In the genomic region with DNA sequence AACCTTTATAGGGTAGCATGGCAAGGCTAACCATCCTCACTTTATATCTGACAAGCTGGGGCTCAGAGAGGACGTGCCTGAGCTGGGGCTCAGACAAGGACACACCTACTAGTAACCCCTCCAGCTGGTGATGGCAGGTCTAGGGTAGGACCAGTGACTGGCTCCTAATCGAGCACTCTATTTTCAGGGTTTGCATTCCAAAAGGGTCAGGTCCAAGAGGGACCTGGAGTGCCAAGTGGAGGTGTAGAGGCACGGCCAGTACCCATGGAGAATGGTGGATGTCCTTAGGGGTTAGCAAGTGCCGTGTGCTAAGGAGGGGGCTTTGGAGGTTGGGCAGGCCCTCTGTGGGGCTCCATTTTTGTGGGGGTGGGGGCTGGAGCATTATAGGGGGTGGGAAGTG, we compare ENCODE assay signal across 24 cellular contexts. TPM values are rescaled to one million over a fixed set of nuclear protein-coding genes. Genes with fewer than 3 reads are reported as not detected.
DNase-seq lines count a peak whose midpoint lies in the region; ATAC-seq and TF ChIP-seq lines count a peak whose summit lies in the region.
"Had no signal": no experiment of that assay in that cellular context is flagged by ENCODE, and none has a peak within 500 bp of the region (broad histone marks: within the 10 kb centered on the region; RNA-seq: fewer than 3 reads in every experiment).

No MANE protein-coding gene starts in this region.

- no peak for ATAC-seq in thoracic aorta (ENCODE audit: insufficient number of reproducible peaks, low FRiP score, low read depth)
- ATAC-seq in HG03565 (IDR thresholded peaks at IDR 0.05; ENCODE audit: unreplicated experiment) = no peak
- ATAC-seq: mucosa of descending colon had no signal

- no peaks in the 10 kb centered on the region for H3K36me3 ChIP-seq in HUES64 (ENCODE audit: insufficient read depth, low read length)
- no peaks in the 10 kb centered on the region for H3K36me3 ChIP-seq in esophagus squamous epithelium
- H3K36me3 ChIP-seq in thoracic aorta = no peaks in the 10 kb centered on the region
- H3K36me3 ChIP-seq: breast epithelium had no signal

- H3K9me3 Mint-ChIP-seq in nephron = peaks cover 4% of the 10 kb centered on the region
- H3K9me3 Mint-ChIP-seq: CD4-positive, alpha-beta T cell; dendritic cell treated with granulocyte-macrophage colony-stimulating factor and Interleukin-4, amounts not matched to agents 40 ng/mL and 50 ng/mL, for 4 days had no signal

- WGBS in HUES64 = 84% methylated on average over 4 of the region's 4 CpGs
- 71% methylated on average over 4 of the region's 4 CpGs; no CpG with 5 or more reads in 1 of the 2 donors for WGBS in esophagus squamous epithelium, 2 donors

- no peak for DNase-seq in esophagus squamous epithelium (lab: John Stamatoyannopoulos, UW)
- DNase-seq in thoracic aorta (ENCODE audit: low spot score) = no peak
- no peak for DNase-seq in DMS 273 treated with DMSO at 0.1 percent for 48 hours (lab: John Stamatoyannopoulos, UW)
- no peak for DNase-seq in midbrain (lab: John Stamatoyannopoulos, UW)
- DNase-seq in NCI-H1436 (lab: John Stamatoyannopoulos, UW) = no peak
- DNase-seq: activated CD4-positive, alpha-beta memory T cell treated with anti-CD3 and anti-CD28 coated beads for 36 hours; activated CD4-positive, CD25-positive, alpha-beta regulatory T cell; activated gamma-delta T cell; CD4-positive, alpha-beta T cell; DMS153; GF-D8; H7; mucosa of descending colon; NCI-H1436 treated with DMSO at 0.1 percent for 48 hours; NCI-H2171 treated with DMSO at 0.1 percent for 48 hours; NCI-H69; stimulated activated CD8-positive, alpha-beta memory T cell treated with anti-CD3 and anti-CD28 coated beads, Interleukin-4, amount 100 ng/mL, for 48 hours had no signal

- H3K27ac ChIP-seq in HUES64 (ENCODE audit: low read depth, low read length) (peak overlapping the region; percentile 39; the same call in 1 of the 2 replicates), esophagus squamous epithelium (peak overlapping the region; percentile 21 to 87 (median 85)), thoracic aorta (peak overlapping the region; percentile 65 to 80)
- H3K27ac ChIP-seq: breast epithelium, HL-60 had no signal

- H3K9me3 ChIP-seq in HUES64 (ENCODE audit: insufficient read depth, low read depth, low read length) = peaks cover 6% of the 10 kb centered on the region; the same call in 1 of the 2 replicates
- peaks cover 0 to 12% (median 8%) of the 10 kb centered on the region in 3 donors for H3K9me3 ChIP-seq in esophagus squamous epithelium
- H3K9me3 ChIP-seq in thoracic aorta = peaks cover 2% of the 10 kb centered on the region
- H3K9me3 ChIP-seq: breast epithelium, mucosa of descending colon had no signal

- H3K36me3 Mint-ChIP-seq in nephron (ENCODE audit: low read depth) = no peaks in the 10 kb centered on the region
- H3K36me3 Mint-ChIP-seq: activated CD4-positive, alpha-beta memory T cell treated with anti-CD3 and anti-CD28 coated beads for 36 hours had no signal

- no peak overlapping the region for H3K9ac ChIP-seq in HUES64 (ENCODE audit: low read depth, low read length)

- peaks cover 14% of the 10 kb centered on the region for H3K4me1 ChIP-seq in HUES64 (ENCODE audit: insufficient read depth, low read length)
- peaks cover 0 to 24% (median 0%) of the 10 kb centered on the region in 3 donors for H3K4me1 ChIP-seq in esophagus squamous epithelium
- H3K4me1 ChIP-seq in thoracic aorta (ENCODE audit: control insufficient read depth in 1 of 2, low read depth in 2 of 2) = peaks cover 18 to 42% of the 10 kb centered on the region in 2 donors
- H3K4me1 ChIP-seq: breast epithelium had no signal

- H3K27ac Mint-ChIP-seq in nephron = peak overlapping the region; percentile 81 to 94 (median 90)
- H3K27ac Mint-ChIP-seq: activated CD4-positive, alpha-beta memory T cell treated with anti-CD3 and anti-CD28 coated beads for 36 hours; CD4-positive, alpha-beta T cell; dendritic cell treated with granulocyte-macrophage colony-stimulating factor and Interleukin-4, amounts not matched to agents 40 ng/mL and 50 ng/mL, for 4 days had no signal

- peak overlapping the region in 2 of 3 experiments; percentile 34 to 45 for H3K4me3 Mint-ChIP-seq in nephron
- H3K4me3 Mint-ChIP-seq: activated CD4-positive, alpha-beta memory T cell treated with anti-CD3 and anti-CD28 coated beads for 36 hours; CD4-positive, alpha-beta T cell; dendritic cell treated with granulocyte-macrophage colony-stimulating factor and Interleukin-4, amounts not matched to agents 40 ng/mL and 50 ng/mL, for 4 days had no signal

- peaks cover 56% of the 10 kb centered on the region for H3K4me1 Mint-ChIP-seq in nephron

- TF ChIP-seq CTCF in esophagus squamous epithelium (IDR thresholded peaks at IDR 0.05) = no peak
- no peak for TF ChIP-seq CTCF in nephron (IDR thresholded peaks at IDR 0.05; ENCODE audit: unreplicated experiment in 3 of 3)
- no peak for TF ChIP-seq CTCF in thoracic aorta (IDR thresholded peaks at IDR 0.05)

- intact Hi-C loops in esophagus squamous epithelium (cut with DNase I) = no loop called here

- H3K27me3 Mint-ChIP-seq in nephron (ENCODE audit: low read depth) = no peaks in the 10 kb centered on the region

- TF ChIP-seq POLR2A in esophagus squamous epithelium (IDR thresholded peaks at IDR 0.05) = no peak

- H3K27me3 ChIP-seq in HUES64 (ENCODE audit: insufficient read depth, low read length) (peaks cover 16% of the 10 kb centered on the region), esophagus squamous epithelium (peaks cover 0 to 59% (median 5%) of the 10 kb centered on the region in 4 donors), thoracic aorta (replicated peaks; ENCODE audit: insufficient read depth) (no peaks in the 10 kb centered on the region)

- no peak overlapping the region for H3K4me3 ChIP-seq in HUES64 (ENCODE audit: low read length)
- H3K4me3 ChIP-seq in esophagus squamous epithelium = no peak overlapping the region
- H3K4me3 ChIP-seq in thoracic aorta = no peak overlapping the region
- H3K4me3 ChIP-seq: breast epithelium, hepatocyte, mucosa of descending colon had no signal

RNA-seq across cellular contexts. Expression of a gene that starts 1.2 kb away (rescaled TPM):
- 2.4 TPM for polyA plus RNA-seq in HUES64 (2013, experiment 1 of 2)
- 4.6 TPM for polyA plus RNA-seq in HUES64 (2013, experiment 2 of 2)
- 1,000 to 10,000 TPM in 1 of 4 donors, 100 to 1,000 TPM in 3; 120 to 2,698 (median 303) TPM for total RNA-seq in esophagus squamous epithelium
- total RNA-seq in thoracic aorta = 100 to 1,000 TPM; 146 to 302 TPM
- total RNA-seq: activated CD4-positive, alpha-beta memory T cell treated with anti-CD3 and anti-CD28 coated beads for 36 hours; CD4-positive, alpha-beta T cell had no signal

RNA-seq across cellular contexts. Expression of a gene that starts 17.7 kb away (rescaled TPM):
- 15.6 TPM for polyA plus RNA-seq in HUES64 (2013, experiment 1 of 2)
- polyA plus RNA-seq in HUES64 (2013, experiment 2 of 2) = 21.6 TPM
- total RNA-seq in esophagus squamous epithelium = 10 to 100 TPM in 1 of 4 donors, 1 to 10 TPM in 3; 3.8 to 29.0 (median 5.0) TPM
- 100 to 1,000 TPM; 426 to 455 TPM for total RNA-seq in thoracic aorta

RNA-seq across cellular contexts. Expression of a gene that starts 29.2 kb away (rescaled TPM):
- polyA plus RNA-seq in HUES64 (2013, experiment 1 of 2) = 32.9 TPM
- polyA plus RNA-seq in HUES64 (2013, experiment 2 of 2) = 42.9 TPM
- total RNA-seq in esophagus squamous epithelium = 10 to 100 TPM; 36.7 to 82.4 (median 39.5) TPM
- total RNA-seq in thoracic aorta = 10 to 100 TPM; 42.7 to 51.2 TPM

Comparison
In these comparisons a context has a peak if more than half of its experiments do, and no peak if none do; other contexts are left out.
1. RNA of a gene that starts 17.7 kb away (total RNA-seq): 426 to 455 TPM in thoracic aorta; 3.8 to 29.0 TPM in esophagus squamous epithelium; every median in the first group is over 10 times any median in the second.
2. Peak in every context shown above with its lines, with median percentiles within 50 percentile points of each other: H3K27ac ChIP-seq.